Comparison of ENCODE assay signal across 8 cellular contexts in genomic region chr16:31713071-31713944, GRCh38.
A peak's percentile ranks its signal among the peaks of the same experiment; 100 is the strongest.
DNase-seq lines count a peak whose midpoint lies in the region; ATAC-seq, FAIRE-seq and TF ChIP-seq lines count a peak whose summit lies in the region.

No MANE protein-coding gene starts in this region.

- TF ChIP-seq POLR2A in tibial nerve (IDR thresholded peaks at IDR 0.05), result peak; percentile 55 to 72

- no peaks in the 10 kb centered on the region for H3K9me3 Mint-ChIP-seq in activated naive CD8-positive, alpha-beta T cell treated with anti-CD3 and anti-CD28 coated beads, Interleukin-2, amount 50 U/mL, for 24 hours

- H3K36me3 ChIP-seq in SU-DHL-6 (ENCODE audit: low read length) (no peaks in the 10 kb centered on the region), cardiac muscle cell (no peaks in the 10 kb centered on the region), pancreas (peaks cover 0 to 1% (median 0%) of the 10 kb centered on the region in 3 donors), tibial nerve (peaks cover 0 to 23% (median 0%) of the 10 kb centered on the region in 3 donors)

- ATAC-seq in HG02678 (IDR thresholded peaks at IDR 0.05; ENCODE audit: unreplicated experiment) (peak; percentile 92), pancreas (peak; percentile 93 to 98 (median 96))
- ATAC-seq in activated naive CD8-positive, alpha-beta T cell treated with anti-CD3 and anti-CD28 coated beads, Interleukin-2, amount 50 U/mL, for 24 hours, result peak; percentile 89

- DNase-seq in GM12865 (ENCODE audit: low read depth) (peak; percentile 96), NCI-H1105 treated with DMSO at 0.1 percent for 48 hours (lab: John Stamatoyannopoulos, UW) (peak; percentile 94), cardiac muscle cell (ENCODE audit: low read depth in 1 of 2, low spot score in 1 of 2) (peak; percentile 95 to 96), pancreas (peak; percentile 87 to 96 (median 91)), tibial nerve (ENCODE audit: low spot score in 2 of 2) (peak; percentile 90 to 93)
- peak; percentile 89 for DNase-seq in activated naive CD8-positive, alpha-beta T cell treated with anti-CD3 and anti-CD28 coated beads, Interleukin-2, amount 50 U/mL, for 24 hours

- no peaks in the 10 kb centered on the region for H3F3A ChIP-seq in SU-DHL-6 (ENCODE audit: insufficient read depth)

- H3K27me3 ChIP-seq in SU-DHL-6 (ENCODE audit: low read length), result no peaks in the 10 kb centered on the region
- H3K27me3 ChIP-seq in cardiac muscle cell, result no peaks in the 10 kb centered on the region
- H3K27me3 ChIP-seq in pancreas, result no peaks in the 10 kb centered on the region
- no peaks in the 10 kb centered on the region for H3K27me3 ChIP-seq in tibial nerve

- peaks cover 8% of the 10 kb centered on the region for H3K4me1 ChIP-seq in cardiac muscle cell (ENCODE audit: low read depth)
- peaks cover 3 to 9% (median 8%) of the 10 kb centered on the region in 3 donors for H3K4me1 ChIP-seq in pancreas
- peaks cover 0 to 26% (median 10%) of the 10 kb centered on the region in 4 donors for H3K4me1 ChIP-seq in tibial nerve

- H3K9me3 ChIP-seq in SU-DHL-6 (ENCODE audit: insufficient read depth, low read length) (no peaks in the 10 kb centered on the region), cardiac muscle cell (ENCODE audit: low read depth) (no peaks in the 10 kb centered on the region), pancreas (no peaks in the 10 kb centered on the region), tibial nerve (no peaks in the 10 kb centered on the region)

- peak overlapping the region; percentile 95 for H3K4me3 Mint-ChIP-seq in activated naive CD8-positive, alpha-beta T cell treated with anti-CD3 and anti-CD28 coated beads, Interleukin-2, amount 50 U/mL, for 24 hours

- H3K36me3 Mint-ChIP-seq in activated naive CD8-positive, alpha-beta T cell treated with anti-CD3 and anti-CD28 coated beads, Interleukin-2, amount 50 U/mL, for 24 hours (ENCODE audit: low read depth), result peaks cover 43% of the 10 kb centered on the region

- no peaks in the 10 kb centered on the region for H3K27me3 Mint-ChIP-seq in activated naive CD8-positive, alpha-beta T cell treated with anti-CD3 and anti-CD28 coated beads, Interleukin-2, amount 50 U/mL, for 24 hours

- TF ChIP-seq EP300 in tibial nerve (IDR thresholded peaks at IDR 0.05), result peak; percentile 48 to 82

- peak overlapping the region; percentile 94 for H3K9ac ChIP-seq in SU-DHL-6 (ENCODE audit: low read length)

- peaks cover 40% of the 10 kb centered on the region for H3K79me2 ChIP-seq in SU-DHL-6 (ENCODE audit: insufficient read depth, low read length)

- H3K4me3 ChIP-seq in GM12865 (ENCODE audit: low read depth, low read length) (peak overlapping the region; percentile 89), SU-DHL-6 (ENCODE audit: insufficient read depth, low read length, poor library complexity, severe bottlenecking) (peak overlapping the region; percentile 96), cardiac muscle cell (peak overlapping the region; percentile 88), pancreas (peak overlapping the region; percentile 62 to 99 (median 96)), tibial nerve (peak overlapping the region; percentile 65 to 93 (median 88))

- TF ChIP-seq CTCF in GM12865 (IDR thresholded peaks at IDR 0.05; ENCODE audit: insufficient read depth, low read depth, low read length, missing control alignments) (no peak), SU-DHL-6 (IDR thresholded peaks at IDR 0.05; ENCODE audit: insufficient read depth, low read length, poor library complexity, severe bottlenecking) (no peak), cardiac muscle cell (IDR thresholded peaks at IDR 0.05; ENCODE audit: low read depth, low read length) (no peak), pancreas (IDR thresholded peaks at IDR 0.05) (no peak), tibial nerve (IDR thresholded peaks at IDR 0.05) (no peak)

- 0% methylated on average over 59 of the region's 59 CpGs for WGBS in pancreas, 2 donors
- 0% methylated on average over 26 to 53 of the region's 59 CpGs for WGBS in tibial nerve, 2 donors

- intact Hi-C loops in pancreas (cut with DNase I), result no loop called here

- H3K4me1 Mint-ChIP-seq in activated naive CD8-positive, alpha-beta T cell treated with anti-CD3 and anti-CD28 coated beads, Interleukin-2, amount 50 U/mL, for 24 hours, result peaks cover 52% of the 10 kb centered on the region

- peak overlapping the region; percentile 72 for H3K27ac ChIP-seq in SU-DHL-6 (ENCODE audit: low read depth, low read length)
- H3K27ac ChIP-seq in cardiac muscle cell, result peak overlapping the region; percentile 97
- peak overlapping the region; percentile 81 to 92 (median 87) for H3K27ac ChIP-seq in pancreas
- H3K27ac ChIP-seq in tibial nerve, result peak overlapping the region; percentile 80 to 94 (median 92)

- H2AFZ ChIP-seq in SU-DHL-6 (ENCODE audit: low read depth, low read length, severe bottlenecking), result peak overlapping the region; percentile 85

- no peaks in the 10 kb centered on the region for H3K9me2 ChIP-seq in SU-DHL-6 (replicated peaks; ENCODE audit: insufficient read depth, low read length)

- peak overlapping the region; percentile 98 for H3K27ac Mint-ChIP-seq in activated naive CD8-positive, alpha-beta T cell treated with anti-CD3 and anti-CD28 coated beads, Interleukin-2, amount 50 U/mL, for 24 hours

- H4K20me1 ChIP-seq in SU-DHL-6 (ENCODE audit: low read depth, low read length), result no peaks in the 10 kb centered on the region

- H3K4me2 ChIP-seq in SU-DHL-6 (ENCODE audit: low read depth, low read length, poor library complexity, severe bottlenecking), result peak overlapping the region; percentile 74

- peak; percentile 5 for FAIRE-seq in pancreas (lab: Jason Lieb, UNC)

Comparison
In these comparisons a context has a peak if more than half of its experiments do, and no peak if none do; other contexts are left out.
1. Peak in every context shown above with its lines: DNase-seq, ATAC-seq, H3K4me3 ChIP-seq and H3K27ac ChIP-seq.